Comparison of ENCODE assay signal across 8 cellular contexts in genomic region chr4:183987529-183987946, GRCh38.
DNase-seq lines count a peak whose midpoint lies in the region; ATAC-seq, FAIRE-seq and TF ChIP-seq lines count a peak whose summit lies in the region.

No MANE protein-coding gene starts in this region.

- FAIRE-seq in RCC 7860 (lab: Jason Lieb, UNC), result no peak

- no peak for ATAC-seq in HG03196 (IDR thresholded peaks at IDR 0.05; ENCODE audit: unreplicated experiment)
- ATAC-seq in HG03095 (IDR thresholded peaks at IDR 0.05; ENCODE audit: unreplicated experiment), result no peak

- H3K4me3 ChIP-seq in foreskin fibroblast (ENCODE audit: low read depth in 1 of 2, low read length in 2 of 2), result peak overlapping the region; percentile 24 to 57

- DNase-seq in GM03348 (ENCODE audit: low spot score) (peak; percentile 84), RCC 7860 (ENCODE audit: low spot score) (peak; percentile 38), foreskin fibroblast (peak; percentile 7 to 73), occipital lobe (lab: John Stamatoyannopoulos, UW) (peak; percentile 73)
- DNase-seq in stimulated activated CD4-positive, alpha-beta T cell treated with anti-CD3 and anti-CD28 coated beads, Interleukin-4, amount 100 ng/mL, for 1 hour, result no peak
- DNase-seq in activated CD4-positive, alpha-beta T cell treated with anti-CD3 and anti-CD28 coated beads for 4 hours, result no peak

- no peak for TF ChIP-seq CTCF in foreskin fibroblast (IDR thresholded peaks at IDR 0.05; ENCODE audit: low read depth, low read length)

Comparison
In these comparisons a context has a peak if more than half of its experiments do, and no peak if none do; other contexts are left out.
1. DNase-seq: peak in GM03348 (single experiment), RCC 7860 (single experiment), foreskin fibroblast (2 of 2) and occipital lobe (single experiment); none in stimulated activated CD4-positive, alpha-beta T cell treated with anti-CD3 and anti-CD28 coated beads, Interleukin-4, amount 100 ng/mL, for 1 hour (single experiment) and activated CD4-positive, alpha-beta T cell treated with anti-CD3 and anti-CD28 coated beads for 4 hours (0 of 2).